Comparison of ENCODE assay signal across 8 cellular contexts in the genomic region with DNA sequence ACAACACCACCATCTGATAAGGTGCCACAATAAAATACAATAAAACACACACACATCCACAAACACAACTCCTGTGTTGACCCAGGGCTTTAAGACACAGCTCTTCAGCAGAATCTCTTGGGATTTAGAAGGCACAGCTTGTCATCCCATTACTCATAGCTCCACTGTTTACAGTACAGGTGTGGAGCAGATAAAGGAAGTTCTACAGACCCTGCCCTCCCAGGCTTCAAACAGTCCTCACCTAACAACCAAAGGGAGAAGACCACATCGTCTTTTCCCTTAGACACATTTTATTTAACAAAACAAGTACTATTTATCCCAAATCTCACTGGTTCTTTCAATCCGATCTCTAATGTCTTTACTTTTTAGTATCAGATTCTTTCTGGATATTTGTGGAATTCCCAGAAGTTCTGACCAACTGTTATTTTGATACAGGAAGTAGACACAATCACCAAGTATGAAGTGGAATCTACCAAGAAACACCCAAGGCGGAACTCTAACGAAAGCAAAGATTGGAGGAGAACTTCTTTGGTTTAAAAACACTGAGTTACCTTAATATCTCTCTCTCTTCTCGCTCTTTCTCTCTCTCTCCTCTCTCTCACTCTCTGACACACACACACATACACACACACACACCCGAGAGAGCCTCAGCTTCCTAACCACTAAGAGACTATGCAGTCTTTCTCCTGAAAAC. TPM values are rescaled to one million over a fixed set of nuclear protein-coding genes. Genes with fewer than 3 reads are reported as not detected.
A peak's percentile ranks its signal among the peaks of the same experiment; 100 is the strongest.
DNase-seq lines count a peak whose midpoint lies in the region; ATAC-seq and TF ChIP-seq lines count a peak whose summit lies in the region.

No MANE protein-coding gene starts in this region.

- no peak overlapping the region for H2AFZ ChIP-seq in hepatocyte

- peak overlapping the region; percentile 89 for H3K4me3 Mint-ChIP-seq in T-helper 2 cell treated with Interferon-gamma antibody and Interleukin-4, amounts not matched to agents 5 μg/mL and 100 μg/mL, for 36 hours

- H3K27ac ChIP-seq in C4-2B (peak overlapping the region; percentile 65), hepatocyte (peak overlapping the region; percentile 97), subcutaneous abdominal adipose tissue (ENCODE audit: low read depth, low read length) (peak overlapping the region; percentile 92)

- peak overlapping the region; percentile 88 for H3K27ac Mint-ChIP-seq in T-helper 2 cell treated with Interferon-gamma antibody and Interleukin-4, amounts not matched to agents 5 μg/mL and 100 μg/mL, for 36 hours

- no peak for ATAC-seq in GM21526 (IDR thresholded peaks at IDR 0.05; ENCODE audit: low FRiP score, unreplicated experiment)

- H3K36me3 ChIP-seq in hepatocyte (replicated peaks; ENCODE audit: insufficient read depth, low read depth) (no peaks in the 10 kb centered on the region), subcutaneous abdominal adipose tissue (ENCODE audit: control insufficient read depth in 5 of 5, insufficient read depth in 5 of 5, low read length in 5 of 5) (no peaks in the 10 kb centered on the region)

- H3K4me2 ChIP-seq in hepatocyte, result peak overlapping the region; percentile 72

- H3K79me2 ChIP-seq in hepatocyte, result peaks cover 75% of the 10 kb centered on the region

- 52% methylated on average over 6 of the region's 6 CpGs for WGBS in hepatocyte (ENCODE audit: low lambda C conversion rate, missing lambda C conversion rate)

- no peaks in the 10 kb centered on the region for H3K9me2 ChIP-seq in hepatocyte (replicated peaks; ENCODE audit: insufficient read depth)

- no peaks in the 10 kb centered on the region for H3K27me3 Mint-ChIP-seq in T-helper 2 cell treated with Interferon-gamma antibody and Interleukin-4, amounts not matched to agents 5 μg/mL and 100 μg/mL, for 36 hours (ENCODE audit: low read depth)

- no peaks in the 10 kb centered on the region for H3K9me3 Mint-ChIP-seq in T-helper 2 cell treated with Interferon-gamma antibody and Interleukin-4, amounts not matched to agents 5 μg/mL and 100 μg/mL, for 36 hours

- H3K4me3 ChIP-seq in hepatocyte (peak overlapping the region; percentile 37), subcutaneous abdominal adipose tissue (ENCODE audit: low read depth in 1 of 5, low read length in 5 of 5) (peak overlapping the region; percentile 70 to 86 (median 76))

- H3K9me3 ChIP-seq in hepatocyte (ENCODE audit: low read depth), result no peaks in the 10 kb centered on the region
- H3K9me3 ChIP-seq in subcutaneous abdominal adipose tissue (ENCODE audit: control insufficient read depth in 5 of 5, low read length in 5 of 5), result no peaks in the 10 kb centered on the region

- H3K4me1 ChIP-seq in hepatocyte (ENCODE audit: insufficient read depth), result peaks cover 24% of the 10 kb centered on the region
- H3K4me1 ChIP-seq in subcutaneous abdominal adipose tissue (ENCODE audit: control insufficient read depth in 5 of 5, insufficient read depth in 5 of 5, low read length in 5 of 5), result peaks cover 5 to 58% (median 37%) of the 10 kb centered on the region in 5 donors

- CTCF ChIA-PET in HEK293T (lab: Yijun Ruan, JAX), result interaction anchor here (0.6 to 2.2 kb wide), 5 partner anchors 10 to 1110 kb away, joined by 3 to 6 read pairs (median 3); no protein-coding TSS in a partner anchor

- TF ChIP-seq CTCF in C4-2B (conservative IDR thresholded peaks at IDR 0.05) (no peak), hepatocyte (IDR thresholded peaks at IDR 0.05; ENCODE audit: poor library complexity) (no peak)

- peaks cover 24% of the 10 kb centered on the region for H3K36me3 Mint-ChIP-seq in T-helper 2 cell treated with Interferon-gamma antibody and Interleukin-4, amounts not matched to agents 5 μg/mL and 100 μg/mL, for 36 hours (ENCODE audit: low read depth)

- DNase-seq in HEK293T (ENCODE audit: extremely low spot score), result no peak
- no peak for DNase-seq in T-helper 2 cell treated with Interferon-gamma antibody and Interleukin-4, amounts not matched to agents 5 μg/mL and 100 μg/mL, for 36 hours (ENCODE audit: low spot score)
- peak; percentile 82 for DNase-seq in hepatocyte (ENCODE audit: low spot score)
- no peak for DNase-seq in activated effector memory CD4-positive, alpha-beta T cell treated with Interleukin-2 at 50 U/mL for 16 hours
- no peak for DNase-seq in SHP77 treated with DMSO at 0.1 percent for 48 hours (lab: John Stamatoyannopoulos, UW)

- H3K4me1 Mint-ChIP-seq in T-helper 2 cell treated with Interferon-gamma antibody and Interleukin-4, amounts not matched to agents 5 μg/mL and 100 μg/mL, for 36 hours (ENCODE audit: low read depth), result peaks cover 73% of the 10 kb centered on the region

- peak overlapping the region; percentile 71 to 87 (median 84) for H3K9ac ChIP-seq in subcutaneous abdominal adipose tissue (ENCODE audit: low read length in 5 of 5)

- H3K27me3 ChIP-seq in hepatocyte, result no peaks in the 10 kb centered on the region
- no peaks in the 10 kb centered on the region for H3K27me3 ChIP-seq in subcutaneous abdominal adipose tissue (ENCODE audit: control insufficient read depth in 5 of 5, insufficient read depth in 4 of 5, low read length in 5 of 5)

- POLR2A ChIA-PET in HEK293T (lab: Yijun Ruan, JAX), result interaction anchor here (0.9 to 4.2 kb wide), 4 partner anchors 12 to 222 kb away, joined by 3 to 42 read pairs (median 3); no protein-coding TSS in a partner anchor

- peaks cover 36% of the 10 kb centered on the region for H4K20me1 ChIP-seq in hepatocyte (ENCODE audit: insufficient read depth, poor library complexity, severe bottlenecking)

TF ChIP-seq in HEK293T, 16 proteins besides CTCF, POLR2A, EP300 and RAD21:
- TF ChIP-seq L3MBTL2 (conservative IDR thresholded peaks at IDR 0.05), result no peak
- TF ChIP-seq, protein P1, sequence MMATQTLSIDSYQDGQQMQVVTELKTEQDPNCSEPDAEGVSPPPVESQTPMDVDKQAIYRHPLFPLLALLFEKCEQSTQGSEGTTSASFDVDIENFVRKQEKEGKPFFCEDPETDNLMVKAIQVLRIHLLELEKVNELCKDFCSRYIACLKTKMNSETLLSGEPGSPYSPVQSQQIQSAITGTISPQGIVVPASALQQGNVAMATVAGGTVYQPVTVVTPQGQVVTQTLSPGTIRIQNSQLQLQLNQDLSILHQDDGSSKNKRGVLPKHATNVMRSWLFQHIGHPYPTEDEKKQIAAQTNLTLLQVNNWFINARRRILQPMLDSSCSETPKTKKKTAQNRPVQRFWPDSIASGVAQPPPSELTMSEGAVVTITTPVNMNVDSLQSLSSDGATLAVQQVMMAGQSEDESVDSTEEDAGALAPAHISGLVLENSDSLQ (IDR thresholded peaks at IDR 0.05), result peak; percentile 28; the same call in 1 of the 2 replicates

RNA-seq across cellular contexts. Expression of a gene that starts 46.1 kb away (rescaled TPM):
- 37.5 and 44.4 TPM in 2 replicates for total RNA-seq in hepatocyte
- 38.5 and 47.6 TPM in 2 replicates for polyA plus RNA-seq in hepatocyte
